28 cellular contexts compared by ENCODE assay signal in the genomic region with DNA sequence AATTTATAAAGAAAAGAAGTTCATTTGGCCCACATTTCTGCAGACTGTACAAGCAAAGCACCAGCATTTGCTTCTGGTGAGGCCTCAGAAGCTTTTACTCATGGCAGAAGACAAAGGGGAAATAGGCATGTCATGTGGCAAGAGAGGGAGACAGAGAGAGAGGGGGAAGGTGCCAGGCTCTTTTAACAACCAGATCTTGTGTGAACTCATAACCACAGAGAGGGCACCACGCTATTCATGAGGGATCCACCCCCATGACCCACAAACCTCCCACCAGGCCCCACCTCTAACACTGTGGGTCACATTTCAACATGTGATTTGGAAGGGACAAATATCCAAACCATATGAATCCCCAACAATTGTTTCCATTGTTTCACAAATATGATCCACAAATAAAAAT.
"Had no signal": no experiment of that assay in that cellular context is flagged by ENCODE, and none has a peak within 500 bp of the region (broad histone marks: within the 10 kb centered on the region; RNA-seq: fewer than 3 reads in every experiment).

No MANE protein-coding gene starts in this region.

- H3K27me3 ChIP-seq: gastroesophageal sphincter, heart left ventricle, left lung, right atrium auricular region, suprapubic skin, transverse colon, upper lobe of right lung, uterus had no signal

- DNase-seq: effector CD8-positive, alpha-beta T cell; endodermal cell; foreskin fibroblast; heart left ventricle; hippocampal formation; left cardiac atrium; left lung; mesendoderm; midbrain; naive thymus-derived CD8-positive, alpha-beta T cell; nephron progenitor cell; nucleus accumbens; stimulated activated CD4-positive, alpha-beta T cell treated with anti-CD3 and anti-CD28 coated beads, Interleukin-12 subunit alpha, Interleukin-12 subunit beta, amount 100 ng/mL, for 4 hours; stimulated activated CD4-positive, alpha-beta T cell treated with anti-CD3 and anti-CD28 coated beads, Interleukin-1b, Interleukin-23, amount 100 ng/mL, for 48 hours; stimulated activated CD4-positive, alpha-beta T cell treated with anti-CD3 and anti-CD28 coated beads, Interleukin-4, amount 100 ng/mL, for 1 hour; stimulated activated CD8-positive, alpha-beta memory T cell treated with anti-CD3 and anti-CD28 coated beads, Interleukin-4, amount 100 ng/mL, for 48 hours; stimulated activated naive CD4-positive, alpha-beta T cell; stimulated activated naive CD8-positive, alpha-beta T cell treated with anti-CD3 and anti-CD28 coated beads, Interleukin-15, amount 100 ng/mL, for 72 hours; transverse colon; upper lobe of right lung; uterus had no signal

- H3K4me2 ChIP-seq: smooth muscle cell had no signal

- H3K9me3 ChIP-seq: left lung, prostate gland, right atrium auricular region, suprapubic skin, transverse colon, upper lobe of right lung, uterus had no signal

- H3K4me3 ChIP-seq: gastroesophageal sphincter, heart left ventricle, left lung, prostate gland, right atrium auricular region, smooth muscle cell, suprapubic skin, transverse colon, upper lobe of right lung, uterus had no signal

- H3K36me3 ChIP-seq: gastroesophageal sphincter, heart left ventricle, left lung, prostate gland, right atrium auricular region, suprapubic skin, transverse colon, upper lobe of right lung, uterus had no signal

- ATAC-seq: esophagus mucosa; gastroesophageal sphincter; heart left ventricle; left cardiac atrium; left lung; naive thymus-derived CD8-positive, alpha-beta T cell; sciatic nerve; stimulated activated naive CD8-positive, alpha-beta T cell treated with anti-CD3 and anti-CD28 coated beads, Interleukin-15, amount 100 ng/mL, for 72 hours; upper lobe of right lung had no signal

- H3K4me1 ChIP-seq: heart left ventricle, left lung, prostate gland, right atrium auricular region, suprapubic skin, upper lobe of right lung, uterus had no signal
